10 cellular contexts compared by ENCODE assay signal in the genomic region with DNA sequence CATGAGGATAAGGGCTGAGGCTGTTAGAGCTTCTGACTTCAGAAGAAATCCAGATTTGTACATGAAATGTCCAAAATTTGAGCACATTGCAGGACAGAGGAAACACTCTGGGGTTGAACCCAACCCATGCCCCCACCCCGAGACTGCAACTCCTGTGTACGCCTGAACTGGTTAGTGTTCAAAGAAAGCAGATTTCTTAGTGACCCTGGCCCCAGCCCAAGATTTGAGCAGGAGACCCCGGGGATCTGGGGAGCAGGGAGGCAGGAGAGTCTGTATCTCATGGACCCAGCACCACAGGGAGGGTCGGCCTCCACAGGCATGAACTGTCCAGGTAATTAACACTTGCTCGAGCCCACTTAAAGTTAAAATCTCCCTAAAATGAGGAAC.
DNase-seq lines count a peak whose midpoint lies in the region; ATAC-seq and TF ChIP-seq lines count a peak whose summit lies in the region.
"Had no signal": no experiment of that assay in that cellular context is flagged by ENCODE, and none has a peak within 500 bp of the region (broad histone marks: within the 10 kb centered on the region; RNA-seq: fewer than 3 reads in every experiment).

No MANE protein-coding gene starts in this region.

- H3K27me3 ChIP-seq in esophagus muscularis mucosa: no peaks in the 10 kb centered on the region
- no peaks in the 10 kb centered on the region for H3K27me3 ChIP-seq in upper lobe of right lung
- no peaks in the 10 kb centered on the region for H3K27me3 ChIP-seq in WERI-Rb-1 (ENCODE audit: insufficient read depth, low read depth, severe bottlenecking)

- intact Hi-C loops in esophagus muscularis mucosa (cut with DNase I) (no loop called here), upper lobe of right lung (cut with DNase I) (no loop called here)

- H3K4me1 ChIP-seq in esophagus muscularis mucosa (peaks cover 70 to 91% (median 90%) of the 10 kb centered on the region in 4 donors), upper lobe of right lung (peaks cover 64% of the 10 kb centered on the region)

- H3K4me3 ChIP-seq in esophagus muscularis mucosa (peak overlapping the region; percentile 67 to 83 (median 72)), upper lobe of right lung (peak overlapping the region; percentile 73), WERI-Rb-1 (ENCODE audit: low read depth, low read length) (no peak overlapping the region)

- in situ Hi-C loops in G401 (cut with HindIII; ENCODE audit: low sequenced_read_pairs): no loop called here

- POLR2A ChIA-PET in activated naive CD8-positive, alpha-beta T cell treated with anti-CD3 and anti-CD28 coated beads, Interleukin-2, amount 10 ng/mL, durations not matched to agents 7 days and 5 days (lab: Charles Lee): interaction anchor here (2.0 kb wide), 1 partner anchor 10 kb away, joined by 17 read pairs; no protein-coding TSS in a partner anchor

- H3K27ac ChIP-seq in esophagus muscularis mucosa (replicated peaks in 1 of 4): peak overlapping the region; percentile 93 to 100 (median 98)
- H3K27ac ChIP-seq in upper lobe of right lung: peak overlapping the region; percentile 92
- no peak overlapping the region for H3K27ac ChIP-seq in WERI-Rb-1

- peak; percentile 28 for DNase-seq in activated naive CD8-positive, alpha-beta T cell treated with anti-CD3 and anti-CD28 coated beads, Interleukin-2, amount 10 ng/mL, durations not matched to agents 7 days and 5 days
- DNase-seq in activated naive CD8-positive, alpha-beta T cell treated with anti-CD3 and anti-CD28 coated beads, Interleukin-2, amount 50 U/mL, for 24 hours: no peak
- DNase-seq in esophagus muscularis mucosa (ENCODE audit: extremely low spot score) (no peak), upper lobe of right lung (no peak), G401 (ENCODE audit: low spot score) (no peak), WERI-Rb-1 (no peak)
- DNase-seq in natural killer cell treated with Interleukin-12 subunit alpha and Interleukin-12 subunit beta and Interleukin-15 and Interleukin-18, amount 100 ng/mL, for 72 hours (ENCODE audit: low spot score): no peak
- no peak for DNase-seq in stimulated activated CD4-positive, alpha-beta T cell treated with anti-CD3 and anti-CD28 coated beads, Interleukin-1b, Interleukin-23, amount 100 ng/mL, for 48 hours
- DNase-seq: NCI-H2029; stimulated activated CD4-positive, alpha-beta T cell treated with anti-CD3 and anti-CD28 coated beads, Interleukin-4, amount 100 ng/mL, for 1 hour had no signal

- no peaks in the 10 kb centered on the region for H3K36me3 Mint-ChIP-seq in activated naive CD8-positive, alpha-beta T cell treated with anti-CD3 and anti-CD28 coated beads, Interleukin-2, amount 10 ng/mL, durations not matched to agents 7 days and 5 days
- H3K36me3 Mint-ChIP-seq in activated naive CD8-positive, alpha-beta T cell treated with anti-CD3 and anti-CD28 coated beads, Interleukin-2, amount 50 U/mL, for 24 hours (ENCODE audit: low read depth): no peaks in the 10 kb centered on the region
- H3K36me3 Mint-ChIP-seq in natural killer cell treated with Interleukin-12 subunit alpha and Interleukin-12 subunit beta and Interleukin-15 and Interleukin-18, amount 100 ng/mL, for 72 hours: no peaks in the 10 kb centered on the region

- TF ChIP-seq CTCF in esophagus muscularis mucosa (IDR thresholded peaks at IDR 0.05): no peak
- TF ChIP-seq CTCF in upper lobe of right lung (IDR thresholded peaks at IDR 0.05): no peak
- no peak for TF ChIP-seq CTCF in WERI-Rb-1 (IDR thresholded peaks at IDR 0.05; ENCODE audit: low read depth, low read length)

- peaks cover 2% of the 10 kb centered on the region for H3K27me3 Mint-ChIP-seq in activated naive CD8-positive, alpha-beta T cell treated with anti-CD3 and anti-CD28 coated beads, Interleukin-2, amount 10 ng/mL, durations not matched to agents 7 days and 5 days
- no peaks in the 10 kb centered on the region for H3K27me3 Mint-ChIP-seq in activated naive CD8-positive, alpha-beta T cell treated with anti-CD3 and anti-CD28 coated beads, Interleukin-2, amount 50 U/mL, for 24 hours
- no peaks in the 10 kb centered on the region for H3K27me3 Mint-ChIP-seq in natural killer cell treated with Interleukin-12 subunit alpha and Interleukin-12 subunit beta and Interleukin-15 and Interleukin-18, amount 100 ng/mL, for 72 hours

- no peak for ATAC-seq in activated naive CD8-positive, alpha-beta T cell treated with anti-CD3 and anti-CD28 coated beads, Interleukin-2, amount 10 ng/mL, durations not matched to agents 7 days and 5 days (ENCODE audit: low read depth)
- ATAC-seq in activated naive CD8-positive, alpha-beta T cell treated with anti-CD3 and anti-CD28 coated beads, Interleukin-2, amount 50 U/mL, for 24 hours: no peak
- no peak for ATAC-seq in natural killer cell treated with Interleukin-12 subunit alpha and Interleukin-12 subunit beta and Interleukin-15 and Interleukin-18, amount 100 ng/mL, for 72 hours
- no peak for ATAC-seq in upper lobe of right lung

- no peaks in the 10 kb centered on the region for H3K9me3 ChIP-seq in esophagus muscularis mucosa
- H3K9me3 ChIP-seq in upper lobe of right lung: no peaks in the 10 kb centered on the region
- no peaks in the 10 kb centered on the region for H3K9me3 ChIP-seq in WERI-Rb-1 (ENCODE audit: severe bottlenecking)

- WGBS in esophagus muscularis mucosa: 71% methylated on average over 4 of the region's 5 CpGs

- H3K4me3 Mint-ChIP-seq in activated naive CD8-positive, alpha-beta T cell treated with anti-CD3 and anti-CD28 coated beads, Interleukin-2, amount 10 ng/mL, durations not matched to agents 7 days and 5 days: no peak overlapping the region
- H3K4me3 Mint-ChIP-seq in activated naive CD8-positive, alpha-beta T cell treated with anti-CD3 and anti-CD28 coated beads, Interleukin-2, amount 50 U/mL, for 24 hours: no peak overlapping the region
- H3K4me3 Mint-ChIP-seq in natural killer cell treated with Interleukin-12 subunit alpha and Interleukin-12 subunit beta and Interleukin-15 and Interleukin-18, amount 100 ng/mL, for 72 hours: no peak overlapping the region

- H3K36me3 ChIP-seq in esophagus muscularis mucosa (peaks cover 0 to 8% (median 3%) of the 10 kb centered on the region in 4 donors), upper lobe of right lung (no peaks in the 10 kb centered on the region), WERI-Rb-1 (no peaks in the 10 kb centered on the region)

- TF ChIP-seq EP300 in esophagus muscularis mucosa (IDR thresholded peaks at IDR 0.05): no peak

- no peak overlapping the region for H3K27ac Mint-ChIP-seq in activated naive CD8-positive, alpha-beta T cell treated with anti-CD3 and anti-CD28 coated beads, Interleukin-2, amount 10 ng/mL, durations not matched to agents 7 days and 5 days
- no peak overlapping the region for H3K27ac Mint-ChIP-seq in activated naive CD8-positive, alpha-beta T cell treated with anti-CD3 and anti-CD28 coated beads, Interleukin-2, amount 50 U/mL, for 24 hours
- peak overlapping the region; percentile 33 to 37 for H3K27ac Mint-ChIP-seq in natural killer cell treated with Interleukin-12 subunit alpha and Interleukin-12 subunit beta and Interleukin-15 and Interleukin-18, amount 100 ng/mL, for 72 hours

- TF ChIP-seq POLR2A in esophagus muscularis mucosa (IDR thresholded peaks at IDR 0.05; ENCODE audit: low read depth): no peak

- H3K4me1 Mint-ChIP-seq in activated naive CD8-positive, alpha-beta T cell treated with anti-CD3 and anti-CD28 coated beads, Interleukin-2, amount 10 ng/mL, durations not matched to agents 7 days and 5 days: peaks cover 4% of the 10 kb centered on the region
- peaks cover 19% of the 10 kb centered on the region for H3K4me1 Mint-ChIP-seq in activated naive CD8-positive, alpha-beta T cell treated with anti-CD3 and anti-CD28 coated beads, Interleukin-2, amount 50 U/mL, for 24 hours
- H3K4me1 Mint-ChIP-seq in natural killer cell treated with Interleukin-12 subunit alpha and Interleukin-12 subunit beta and Interleukin-15 and Interleukin-18, amount 100 ng/mL, for 72 hours (ENCODE audit: low read depth in 2 of 2): peaks cover 14 to 36% of the 10 kb centered on the region in 2 donors

- no peaks in the 10 kb centered on the region for H3K9me3 Mint-ChIP-seq in activated naive CD8-positive, alpha-beta T cell treated with anti-CD3 and anti-CD28 coated beads, Interleukin-2, amount 10 ng/mL, durations not matched to agents 7 days and 5 days
- H3K9me3 Mint-ChIP-seq in activated naive CD8-positive, alpha-beta T cell treated with anti-CD3 and anti-CD28 coated beads, Interleukin-2, amount 50 U/mL, for 24 hours: no peaks in the 10 kb centered on the region
- no peaks in the 10 kb centered on the region for H3K9me3 Mint-ChIP-seq in natural killer cell treated with Interleukin-12 subunit alpha and Interleukin-12 subunit beta and Interleukin-15 and Interleukin-18, amount 100 ng/mL, for 72 hours

Comparison
In these comparisons a context has a peak if more than half of its experiments do, and no peak if none do; other contexts are left out.
1. H3K27ac Mint-ChIP-seq: peak in natural killer cell treated with Interleukin-12 subunit alpha and Interleukin-12 subunit beta and Interleukin-15 and Interleukin-18, amount 100 ng/mL, for 72 hours (2 of 2); none in activated naive CD8-positive, alpha-beta T cell treated with anti-CD3 and anti-CD28 coated beads, Interleukin-2, amount 10 ng/mL, durations not matched to agents 7 days and 5 days (single experiment) and activated naive CD8-positive, alpha-beta T cell treated with anti-CD3 and anti-CD28 coated beads, Interleukin-2, amount 50 U/mL, for 24 hours (single experiment).